In the genomic region with DNA sequence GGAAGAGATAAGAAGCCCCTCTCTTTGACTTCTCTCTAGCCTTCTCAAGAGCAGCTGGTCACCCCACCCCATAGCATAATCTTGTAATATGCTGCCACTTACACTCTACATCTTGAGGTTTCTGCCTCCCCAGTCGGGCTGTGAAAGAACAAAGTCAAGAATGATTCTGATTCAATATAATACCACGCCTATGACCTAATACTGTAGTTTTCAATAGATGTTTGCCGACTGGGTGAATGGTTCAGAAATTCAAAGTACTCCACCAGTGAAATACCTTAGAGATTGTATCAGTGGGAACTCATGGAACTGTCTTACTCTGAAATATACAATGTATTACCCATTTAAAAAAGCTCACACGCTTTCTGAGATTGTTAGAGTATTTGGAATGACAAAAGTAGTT, we compare ENCODE assay signal across 29 cellular contexts.
"Had no signal": no experiment of that assay in that cellular context is flagged by ENCODE, and none has a peak within 500 bp of the region (broad histone marks: within the 10 kb centered on the region; RNA-seq: fewer than 3 reads in every experiment).

No MANE protein-coding gene starts in this region.

- H3K27ac ChIP-seq: adrenal gland, SJSA1 had no signal

- H3K36me3 ChIP-seq: adrenal gland, SJSA1 had no signal

- H3K4me3 Mint-ChIP-seq: activated CD4-positive, alpha-beta memory T cell treated with anti-CD3 and anti-CD28 coated beads for 36 hours; activated naive CD4-positive, alpha-beta T cell treated with anti-CD3 and anti-CD28 coated beads for 36 hours; activated T-cell treated with anti-CD3 and anti-CD28 coated beads, Interleukin-2, amount 50 U/mL, for 4 hours; activated T-helper 1 cell treated with anti-CD3 and anti-CD28 coated beads, Interleukin-12 subunit alpha, Interleukin-12 subunit beta, Interleukin-2, Interleukin-4 antibody, amounts not matched to agents 30 ng/mL and 10 ng/mL and 1 ng/mL, durations not matched to agents 14 hours and 24 hours and 36 hours; T-helper 1 cell treated with Interleukin-12 subunit alpha and Interleukin-12 subunit beta and Interleukin-4 antibody, amounts not matched to agents 30 μg/mL and 1 μg/mL, for 36 hours; T-helper 2 cell treated with Interferon-gamma antibody and Interleukin-4, amounts not matched to agents 5 μg/mL and 100 μg/mL, for 36 hours; WTC11 had no signal

- H3K36me3 Mint-ChIP-seq: activated CD4-positive, alpha-beta memory T cell treated with anti-CD3 and anti-CD28 coated beads for 36 hours; activated naive CD4-positive, alpha-beta T cell treated with anti-CD3 and anti-CD28 coated beads, Interleukin-2, amount 50 U/mL, for 72 hours; WTC11 had no signal

- H3K27me3 ChIP-seq: adrenal gland, SJSA1 had no signal

- H3K27me3 Mint-ChIP-seq: activated CD4-positive, alpha-beta memory T cell treated with anti-CD3 and anti-CD28 coated beads for 36 hours had no signal

- H3K9me3 ChIP-seq: adrenal gland, SJSA1, SK-N-SH had no signal

- DNase-seq: activated CD4-positive, alpha-beta memory T cell treated with anti-CD3 and anti-CD28 coated beads for 36 hours; activated CD4-positive, alpha-beta T cell treated with anti-CD3 and anti-CD28 coated beads for 4 hours; activated CD4-positive, alpha-beta T cell treated with anti-CD3 and anti-CD28 coated beads, Interleukin-2, amount 50 U/mL, for 1 hour; activated CD8-positive, alpha-beta memory T cell treated with anti-CD3 and anti-CD28 coated beads, Interleukin-2, amount 50 U/mL, for 4 hours; activated gamma-delta T cell treated with Interleukin-2 at 50 U/mL for 16 hours; activated naive CD4-positive, alpha-beta T cell treated with anti-CD3 and anti-CD28 coated beads for 36 hours; activated T-cell treated with anti-CD3 and anti-CD28 coated beads for 4 hours; activated T-cell treated with anti-CD3 and anti-CD28 coated beads, Interleukin-2, amount 50 U/mL, for 4 hours; adrenal gland; Karpas-422; NCI-H1105; NCI-H1417 treated with DMSO at 0.1 percent for 48 hours; NCI-H187 treated with DMSO at 0.1 percent for 48 hours; NCI-H2081; NCI-H226; NCI-H526 treated with DMSO at 0.1 percent for 48 hours; NCI-H774; SHP77 treated with DMSO at 0.1 percent for 48 hours had no signal

- H3K4me3 ChIP-seq: adrenal gland, K562, SJSA1 had no signal

- H3K9ac ChIP-seq: SK-N-SH had no signal

- H3K4me2 ChIP-seq: SK-N-SH had no signal

- ATAC-seq: activated CD4-positive, CD25-positive, alpha-beta regulatory T cell treated with anti-CD3 and anti-CD28 coated beads, Interleukin-2, amount 50 U/mL, for 24 hours; activated naive CD4-positive, alpha-beta T cell treated with anti-CD3 and anti-CD28 coated beads, Interleukin-2, amount 50 U/mL, for 72 hours; activated T-cell treated with anti-CD3 and anti-CD28 coated beads, Interleukin-2, amount 50 U/mL, for 4 hours; K562; Panc1; WTC11 had no signal

- H3K27ac Mint-ChIP-seq: activated CD4-positive, alpha-beta memory T cell treated with anti-CD3 and anti-CD28 coated beads for 36 hours; activated naive CD4-positive, alpha-beta T cell treated with anti-CD3 and anti-CD28 coated beads for 36 hours; activated naive CD4-positive, alpha-beta T cell treated with anti-CD3 and anti-CD28 coated beads, Interleukin-2, amount 50 U/mL, for 72 hours; activated T-helper 1 cell treated with anti-CD3 and anti-CD28 coated beads, Interleukin-12 subunit alpha, Interleukin-12 subunit beta, Interleukin-2, Interleukin-4 antibody, amounts not matched to agents 30 ng/mL and 10 ng/mL and 1 ng/mL, durations not matched to agents 14 hours and 24 hours and 36 hours; T-helper 1 cell treated with Interleukin-12 subunit alpha and Interleukin-12 subunit beta and Interleukin-4 antibody, amounts not matched to agents 30 μg/mL and 1 μg/mL, for 36 hours; T-helper 2 cell treated with Interferon-gamma antibody and Interleukin-4, amounts not matched to agents 5 μg/mL and 100 μg/mL, for 36 hours; WTC11 had no signal

- H3K9me3 Mint-ChIP-seq: activated naive CD4-positive, alpha-beta T cell treated with anti-CD3 and anti-CD28 coated beads for 36 hours; T-helper 1 cell treated with Interleukin-12 subunit alpha and Interleukin-12 subunit beta and Interleukin-4 antibody, amounts not matched to agents 30 μg/mL and 1 μg/mL, for 36 hours; T-helper 2 cell treated with Interferon-gamma antibody and Interleukin-4, amounts not matched to agents 5 μg/mL and 100 μg/mL, for 36 hours had no signal

- FAIRE-seq: K562, TTC549 had no signal
